ENCODE assay signal across 22 cellular contexts in the genomic region with DNA sequence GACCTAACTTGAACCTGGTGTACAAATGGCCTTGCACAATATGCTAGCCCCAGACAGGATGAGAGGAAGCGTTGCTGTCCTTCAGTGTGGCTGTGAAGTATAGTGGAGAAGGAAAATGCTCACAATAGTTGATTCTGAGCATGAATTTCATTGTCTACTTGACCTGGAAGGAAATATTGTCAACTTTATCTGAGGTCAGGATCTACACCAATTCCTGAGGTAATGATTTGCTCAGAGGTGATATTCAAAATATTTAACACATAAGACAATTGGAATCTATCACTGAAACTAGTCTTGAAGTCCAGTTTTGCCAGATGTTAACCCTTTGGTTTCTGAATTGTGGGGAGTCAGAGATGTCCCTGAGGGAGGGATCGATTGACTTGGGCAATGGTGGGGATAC. TPM values are rescaled to one million over a fixed set of nuclear protein-coding genes. Genes with fewer than 3 reads are reported as not detected.
DNase-seq lines count a peak whose midpoint lies in the region; ATAC-seq and TF ChIP-seq lines count a peak whose summit lies in the region.
"Had no signal": no experiment of that assay in that cellular context is flagged by ENCODE, and none has a peak within 500 bp of the region (broad histone marks: within the 10 kb centered on the region; RNA-seq: fewer than 3 reads in every experiment).

No MANE protein-coding gene starts in this region.

- intact Hi-C loops in heart right ventricle (cut with DNase I) = loop anchor here in 4 of 10 donors (2.0 to 10.0 kb wide), 4 partner anchors 46 to 688 kb away; no protein-coding TSS in a partner anchor
- intact Hi-C loops in Right ventricle myocardium superior (cut with DNase I) = no loop called here
- intact Hi-C loops in right cardiac atrium (cut with DNase I) = loop anchor here in 1 of 4 donors (10.0 kb wide), 1 partner anchor 318 kb away; the partner anchor contains the start of gene GLCCI1
- intact Hi-C loops in adrenal gland (cut with DNase I) = no loop called here

- ATAC-seq in heart right ventricle (no peak), Right ventricle myocardium superior (ENCODE audit: poor library complexity) (no peak), T-helper 17 cell (no peak), right cardiac atrium (no peak)
- ATAC-seq: CD8-positive, alpha-beta T cell had no signal

- H3K27ac ChIP-seq in heart right ventricle = peak overlapping the region in 9 of 10 donors; percentile 31 to 90 (median 82)
- peak overlapping the region; percentile 56 for H3K27ac ChIP-seq in right cardiac atrium (ENCODE audit: low read length)
- H3K27ac ChIP-seq in adrenal gland = no peak overlapping the region
- H3K27ac ChIP-seq: 22Rv1, BLaER1, C4-2B had no signal

- H3K9me3 ChIP-seq in heart right ventricle = no peaks in the 10 kb centered on the region
- H3K9me3 ChIP-seq in T-helper 17 cell (ENCODE audit: control insufficient read depth, low read length, poor library complexity, severe bottlenecking) = no peaks in the 10 kb centered on the region
- no peaks in the 10 kb centered on the region for H3K9me3 ChIP-seq in right cardiac atrium (ENCODE audit: control insufficient read depth, low read length)
- H3K9me3 ChIP-seq in adrenal gland (replicated peaks in 1 of 3) = no peaks in the 10 kb centered on the region
- H3K9me3 ChIP-seq: BLaER1, Caco-2 had no signal

- no peak for TF ChIP-seq CTCF in heart right ventricle (IDR thresholded peaks at IDR 0.05)
- no peak for TF ChIP-seq CTCF in adrenal gland (IDR thresholded peaks at IDR 0.05)

- WGBS in heart right ventricle, 2 donors = 75 to 81% methylated on average over 2 of the region's 2 CpGs
- 77% methylated on average over 2 of the region's 2 CpGs for WGBS in right cardiac atrium
- WGBS in adrenal gland, 4 donors = 72 to 79% (median 78%) methylated on average over 2 of the region's 2 CpGs

- H3K27me3 ChIP-seq in heart right ventricle (no peaks in the 10 kb centered on the region), right cardiac atrium (ENCODE audit: control insufficient read depth, insufficient read depth) (no peaks in the 10 kb centered on the region), adrenal gland (no peaks in the 10 kb centered on the region)
- H3K27me3 ChIP-seq: BLaER1 had no signal

- peak; percentile 37 for DNase-seq in DMS53 treated with DMSO at 0.1 percent for 48 hours (lab: John Stamatoyannopoulos, UW; ENCODE audit: unreplicated experiment)
- no peak for DNase-seq in DMS53 (lab: John Stamatoyannopoulos, UW)
- no peak for DNase-seq in heart right ventricle
- no peak for DNase-seq in Right ventricle myocardium superior
- DNase-seq in T-helper 17 cell = no peak
- no peak for DNase-seq in right cardiac atrium
- DNase-seq in adrenal gland = no peak
- DNase-seq in mesenteric fat pad (ENCODE audit: low spot score) = no peak
- DNase-seq: Caco-2; CD4-positive, CD25-positive, alpha-beta regulatory T cell; CD8-positive, alpha-beta T cell; DMS153; DMS79 treated with DMSO at 0.1 percent for 48 hours; GF-D8; GOT3; H7; HCEC 1CT had no signal

- H3K36me3 ChIP-seq in heart right ventricle = no peaks in the 10 kb centered on the region
- no peaks in the 10 kb centered on the region for H3K36me3 ChIP-seq in adrenal gland (replicated peaks in 1 of 2)
- H3K36me3 ChIP-seq: BLaER1 had no signal

- H3K4me3 Mint-ChIP-seq in T-helper 17 cell = no peak overlapping the region
- H3K4me3 Mint-ChIP-seq: B cell; CD8-positive, alpha-beta T cell had no signal

- TF ChIP-seq POLR2A in adrenal gland (IDR thresholded peaks at IDR 0.05) = no peak

- no peaks in the 10 kb centered on the region for H3K4me1 Mint-ChIP-seq in T-helper 17 cell
- H3K4me1 Mint-ChIP-seq: B cell; CD4-positive, CD25-positive, alpha-beta regulatory T cell had no signal

- H3K36me3 Mint-ChIP-seq in T-helper 17 cell (ENCODE audit: low read depth) = no peaks in the 10 kb centered on the region
- H3K36me3 Mint-ChIP-seq: CD4-positive, CD25-positive, alpha-beta regulatory T cell; CD8-positive, alpha-beta T cell had no signal

- peaks cover 25% of the 10 kb centered on the region for H3K27me3 Mint-ChIP-seq in T-helper 17 cell

- peak overlapping the region; percentile 27 for H3K27ac Mint-ChIP-seq in T-helper 17 cell
- H3K27ac Mint-ChIP-seq: B cell; CD4-positive, CD25-positive, alpha-beta regulatory T cell; CD8-positive, alpha-beta T cell had no signal

- no peak overlapping the region for H3K4me3 ChIP-seq in heart right ventricle
- no peak overlapping the region for H3K4me3 ChIP-seq in right cardiac atrium (ENCODE audit: low read length)
- H3K4me3 ChIP-seq in adrenal gland = no peak overlapping the region
- H3K4me3 ChIP-seq: BLaER1 had no signal

- H3K4me1 ChIP-seq in heart right ventricle (peaks cover 0 to 35% (median 6%) of the 10 kb centered on the region in 9 donors), right cardiac atrium (ENCODE audit: control insufficient read depth, insufficient read depth, low read length) (no peaks in the 10 kb centered on the region), adrenal gland (replicated peaks in 1 of 2) (no peaks in the 10 kb centered on the region)
- H3K4me1 ChIP-seq: BLaER1, Caco-2 had no signal

RNA-seq across cellular contexts. Expression of gene ICA1, which starts 20.9 kb away (rescaled TPM):
- total RNA-seq in heart right ventricle (10 to 100 TPM; 41.3 to 92.1 (median 62.3) TPM), Right ventricle myocardium superior (37.1 TPM), T-helper 17 cell (10 to 100 TPM in 1 of 2 donors, 1 to 10 TPM in 1; 4.5 to 12.8 TPM), right cardiac atrium (10 to 100 TPM; 70.0 to 98.2 (median 73.7) TPM), adrenal gland (10 to 100 TPM in 1 of 8 donors, 1 to 10 TPM in 6, not detected in 1; 5.0 to 14.2 (median 5.6) TPM), mesenteric fat pad (21.9 TPM)
- polyA plus RNA-seq in heart right ventricle (10 to 100 TPM; 29.5 to 33.4 TPM), right cardiac atrium (36.8 TPM), adrenal gland (10 to 100 TPM in 2 of 3 donors, 1 to 10 TPM in 1; 9.5 to 16.1 (median 13.1) TPM)
- total RNA-seq: B cell had no signal
- polyA plus RNA-seq: AG04450 had no signal

Comparison
In these comparisons a context has a peak if more than half of its experiments do, and no peak if none do; other contexts are left out.
1. H3K27ac ChIP-seq: peak in heart right ventricle (9 of 10) and right cardiac atrium (single experiment); none in adrenal gland (0 of 5).